31 cellular contexts compared by ENCODE assay signal in the genomic region with DNA sequence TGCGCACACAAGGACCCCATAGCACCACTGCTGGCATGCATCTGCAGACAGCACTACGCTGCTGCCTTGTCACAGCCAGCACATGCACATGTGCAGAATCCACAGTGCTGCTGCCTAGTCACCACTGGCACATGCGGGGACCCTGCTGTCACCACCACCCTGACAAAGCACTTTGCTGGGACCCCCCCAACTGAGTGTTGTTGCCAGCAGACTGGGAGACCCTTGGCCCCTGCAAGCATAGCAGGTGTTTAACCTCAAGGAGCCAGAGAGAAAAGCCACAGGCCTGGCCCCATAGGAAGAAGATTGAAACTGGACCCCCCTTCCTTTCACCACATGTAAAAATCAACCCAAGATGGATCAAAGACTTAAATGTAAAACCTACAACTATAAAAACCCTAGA.
"Had no signal": no experiment of that assay in that cellular context is flagged by ENCODE, and none has a peak within 500 bp of the region (broad histone marks: within the 10 kb centered on the region; RNA-seq: fewer than 3 reads in every experiment).

No MANE protein-coding gene starts in this region.

- H3K9me3 ChIP-seq: adrenal gland, body of pancreas, esophagus muscularis mucosa, gastrocnemius medialis had no signal

- H3K4me3 Mint-ChIP-seq: activated CD4-positive, alpha-beta memory T cell treated with anti-CD3 and anti-CD28 coated beads for 36 hours; activated CD4-positive, alpha-beta T cell treated with anti-CD3 and anti-CD28 coated beads for 36 hours; activated CD4-positive, alpha-beta T cell treated with anti-CD3 and anti-CD28 coated beads, Interleukin-2, amount 10 ng/mL, durations not matched to agents 24 days and 14 days; activated naive CD4-positive, alpha-beta T cell treated with anti-CD3 and anti-CD28 coated beads for 36 hours; activated naive CD4-positive, alpha-beta T cell treated with anti-CD3 and anti-CD28 coated beads, Interleukin-2, amount 50 U/mL, for 24 hours; activated naive CD8-positive, alpha-beta T cell treated with anti-CD3 and anti-CD28 coated beads for 36 hours; activated naive CD8-positive, alpha-beta T cell treated with anti-CD3 and anti-CD28 coated beads, Interleukin-2, amount 50 U/mL, for 24 hours; activated T-helper 1 cell treated with anti-CD3 and anti-CD28 coated beads, Interleukin-12 subunit alpha, Interleukin-12 subunit beta, Interleukin-2, Interleukin-4 antibody, amounts not matched to agents 30 ng/mL and 10 ng/mL and 1 ng/mL, durations not matched to agents 14 hours and 24 hours and 36 hours; central memory CD8-positive, alpha-beta T cell; effector memory CD8-positive, alpha-beta T cell had no signal

- H3K27me3 ChIP-seq: adrenal gland, body of pancreas, cardiac muscle cell, esophagus muscularis mucosa, foreskin keratinocyte, gastrocnemius medialis, heart left ventricle had no signal

- H3K4me1 Mint-ChIP-seq: activated CD4-positive, alpha-beta T cell treated with anti-CD3 and anti-CD28 coated beads for 36 hours; activated CD4-positive, alpha-beta T cell treated with anti-CD3 and anti-CD28 coated beads, Interleukin-2, amount 10 ng/mL, durations not matched to agents 24 days and 14 days; activated naive CD4-positive, alpha-beta T cell treated with anti-CD3 and anti-CD28 coated beads, Interleukin-2, amount 50 U/mL, for 24 hours; activated naive CD8-positive, alpha-beta T cell treated with anti-CD3 and anti-CD28 coated beads for 36 hours; activated naive CD8-positive, alpha-beta T cell treated with anti-CD3 and anti-CD28 coated beads, Interleukin-2, amount 50 U/mL, for 24 hours; central memory CD8-positive, alpha-beta T cell had no signal

- H3K27ac ChIP-seq: adrenal gland, body of pancreas, cardiac muscle cell, esophagus muscularis mucosa, foreskin keratinocyte, gastrocnemius medialis, heart left ventricle had no signal

- H3K4me1 ChIP-seq: adrenal gland, body of pancreas, esophagus muscularis mucosa, foreskin keratinocyte, gastrocnemius medialis, heart left ventricle had no signal

- H3K4me3 ChIP-seq: adrenal gland, body of pancreas, cardiac muscle cell, esophagus muscularis mucosa, gastrocnemius medialis, heart left ventricle had no signal

- ATAC-seq: activated CD4-positive, alpha-beta T cell treated with anti-CD3 and anti-CD28 coated beads for 36 hours; activated naive CD8-positive, alpha-beta T cell treated with anti-CD3 and anti-CD28 coated beads, Interleukin-2, amount 50 U/mL, for 24 hours; body of pancreas; effector memory CD8-positive, alpha-beta T cell; foreskin keratinocyte; gastrocnemius medialis; heart left ventricle had no signal

- FAIRE-seq: colon had no signal

- H3K36me3 ChIP-seq: adrenal gland, cardiac muscle cell, gastrocnemius medialis had no signal

- DNase-seq: activated CD4-positive, alpha-beta memory T cell treated with anti-CD3 and anti-CD28 coated beads for 36 hours; activated CD4-positive, alpha-beta T cell treated with anti-CD3 and anti-CD28 coated beads for 36 hours; activated CD4-positive, alpha-beta T cell treated with anti-CD3 and anti-CD28 coated beads, Interleukin-2, amount 10 ng/mL, durations not matched to agents 24 days and 14 days; activated CD4-positive, CD25-positive, alpha-beta regulatory T cell; activated CD4-positive, CD25-positive, alpha-beta regulatory T cell treated with anti-CD3 and anti-CD28 coated beads, Interleukin-2, amount 50 U/mL, for 72 hours; activated effector memory CD4-positive, alpha-beta T cell treated with anti-CD3 and anti-CD28 coated beads, Interleukin-2, amount 50 U/mL, for 16 hours; activated naive CD4-positive, alpha-beta T cell treated with anti-CD3 and anti-CD28 coated beads for 36 hours; activated naive CD8-positive, alpha-beta T cell treated with anti-CD3 and anti-CD28 coated beads for 36 hours; activated naive CD8-positive, alpha-beta T cell treated with anti-CD3 and anti-CD28 coated beads, Interleukin-2, amount 50 U/mL, for 24 hours; activated T-cell treated with anti-CD3 and anti-CD28 coated beads, Interleukin-2, amount 50 U/mL, for 1 hour; activated T-cell treated with anti-CD3 and anti-CD28 coated beads, Interleukin-2, amount 50 U/mL, for 48 hours; adrenal gland; amygdala; body of pancreas; cortex of kidney; dermis blood vessel endothelial cell; effector CD4-positive, alpha-beta T cell; effector memory CD8-positive, alpha-beta T cell; erythroblast; foreskin keratinocyte; gastrocnemius medialis; glutamatergic neuron; T-helper 2 cell had no signal

- H3K27me3 Mint-ChIP-seq: activated CD4-positive, alpha-beta memory T cell treated with anti-CD3 and anti-CD28 coated beads for 36 hours; activated CD4-positive, alpha-beta T cell treated with anti-CD3 and anti-CD28 coated beads for 36 hours; activated CD4-positive, alpha-beta T cell treated with anti-CD3 and anti-CD28 coated beads, Interleukin-2, amount 10 ng/mL, durations not matched to agents 24 days and 14 days; activated naive CD4-positive, alpha-beta T cell treated with anti-CD3 and anti-CD28 coated beads, Interleukin-2, amount 50 U/mL, for 24 hours; activated naive CD8-positive, alpha-beta T cell treated with anti-CD3 and anti-CD28 coated beads for 36 hours; activated naive CD8-positive, alpha-beta T cell treated with anti-CD3 and anti-CD28 coated beads, Interleukin-2, amount 50 U/mL, for 24 hours; central memory CD8-positive, alpha-beta T cell; effector memory CD8-positive, alpha-beta T cell had no signal

- H3K9me3 Mint-ChIP-seq: activated T-helper 2 cell treated with anti-CD3 and anti-CD28 coated beads, Interferon-gamma antibody, Interleukin-2, Interleukin-4, amounts not matched to agents 10 μg/mL and 5 μg/mL and 100 μg/mL, durations not matched to agents 14 hours and 24 hours and 36 hours had no signal

- H3K27ac Mint-ChIP-seq: activated CD4-positive, alpha-beta memory T cell treated with anti-CD3 and anti-CD28 coated beads for 36 hours; activated CD4-positive, alpha-beta T cell treated with anti-CD3 and anti-CD28 coated beads for 36 hours; activated CD4-positive, alpha-beta T cell treated with anti-CD3 and anti-CD28 coated beads, Interleukin-2, amount 10 ng/mL, durations not matched to agents 24 days and 14 days; activated naive CD4-positive, alpha-beta T cell treated with anti-CD3 and anti-CD28 coated beads for 36 hours; activated naive CD4-positive, alpha-beta T cell treated with anti-CD3 and anti-CD28 coated beads, Interleukin-2, amount 50 U/mL, for 24 hours; activated naive CD8-positive, alpha-beta T cell treated with anti-CD3 and anti-CD28 coated beads for 36 hours; activated naive CD8-positive, alpha-beta T cell treated with anti-CD3 and anti-CD28 coated beads, Interleukin-2, amount 50 U/mL, for 24 hours; activated T-helper 1 cell treated with anti-CD3 and anti-CD28 coated beads, Interleukin-12 subunit alpha, Interleukin-12 subunit beta, Interleukin-2, Interleukin-4 antibody, amounts not matched to agents 30 ng/mL and 10 ng/mL and 1 ng/mL, durations not matched to agents 14 hours and 24 hours and 36 hours; activated T-helper 2 cell treated with anti-CD3 and anti-CD28 coated beads, Interferon-gamma antibody, Interleukin-2, Interleukin-4, amounts not matched to agents 10 μg/mL and 5 μg/mL and 100 μg/mL, durations not matched to agents 14 hours and 24 hours and 36 hours; effector memory CD8-positive, alpha-beta T cell had no signal
